ENCODE assay signal across 8 cellular contexts in genomic region chr22:36194971-36195370, GRCh38. TPM values are rescaled to one million over a fixed set of nuclear protein-coding genes. Genes with fewer than 3 reads are reported as not detected.
DNase-seq lines count a peak whose midpoint lies in the region; ATAC-seq, FAIRE-seq and TF ChIP-seq lines count a peak whose summit lies in the region.

No MANE protein-coding gene starts in this region.

- H3K9me3 Mint-ChIP-seq in activated T-helper 17 cell treated with anti-CD3 and anti-CD28 coated beads, Interleukin-2, amount 50 U/mL, for 72 hours = no peaks in the 10 kb centered on the region

- H3K27me3 Mint-ChIP-seq in activated T-helper 17 cell treated with anti-CD3 and anti-CD28 coated beads, Interleukin-2, amount 50 U/mL, for 72 hours = peaks cover 3% of the 10 kb centered on the region

- ATAC-seq in activated T-helper 17 cell treated with anti-CD3 and anti-CD28 coated beads, Interleukin-2, amount 50 U/mL, for 72 hours (replicated peaks) = peak; percentile 60
- ATAC-seq in omental fat pad (ENCODE audit: low FRiP score) = peak; percentile 73
- ATAC-seq in HG03175 (IDR thresholded peaks at IDR 0.05; ENCODE audit: unreplicated experiment) = no peak
- ATAC-seq in GM19328 (IDR thresholded peaks at IDR 0.05; ENCODE audit: unreplicated experiment) = no peak

- H3K4me1 Mint-ChIP-seq in activated T-helper 17 cell treated with anti-CD3 and anti-CD28 coated beads, Interleukin-2, amount 50 U/mL, for 72 hours = peaks cover 4% of the 10 kb centered on the region

- H3K4me3 Mint-ChIP-seq in activated T-helper 17 cell treated with anti-CD3 and anti-CD28 coated beads, Interleukin-2, amount 50 U/mL, for 72 hours = no peak overlapping the region

- H3K27ac Mint-ChIP-seq in activated T-helper 17 cell treated with anti-CD3 and anti-CD28 coated beads, Interleukin-2, amount 50 U/mL, for 72 hours = peak overlapping the region; percentile 32

- DNase-seq in GF-D8 (lab: John Stamatoyannopoulos, UW) = peak; percentile 5
- peak; percentile 81 for DNase-seq in NCI-H69 (lab: John Stamatoyannopoulos, UW)
- DNase-seq in fibroblast of villous mesenchyme (ENCODE audit: low read depth) = peak; percentile 82
- DNase-seq in omental fat pad (ENCODE audit: low spot score) = no peak

- no peaks in the 10 kb centered on the region for H3K36me3 Mint-ChIP-seq in activated T-helper 17 cell treated with anti-CD3 and anti-CD28 coated beads, Interleukin-2, amount 50 U/mL, for 72 hours (ENCODE audit: low read depth)

- TF ChIP-seq CTCF in fibroblast of villous mesenchyme (IDR thresholded peaks at IDR 0.05; ENCODE audit: insufficient read depth, low read depth, low read length) (peak; percentile 86), omental fat pad (IDR thresholded peaks at IDR 0.05) (no peak)

- H3K4me3 ChIP-seq in fibroblast of villous mesenchyme (ENCODE audit: low read depth, low read length) = no peak overlapping the region

- FAIRE-seq in A204.1 (lab: Jason Lieb, UNC) = peak; percentile 93

RNA-seq across cellular contexts. Expression of gene APOL4, which starts 6.6 kb away (rescaled TPM):
- 1 to 10 TPM in 1 of 2 donors, under 1 TPM in 1; 0.56 to 1.2 TPM for total RNA-seq in activated T-helper 17 cell treated with anti-CD3 and anti-CD28 coated beads, Interleukin-2, amount 50 U/mL, for 72 hours
- not detected in 2 replicates for total RNA-seq in fibroblast of villous mesenchyme
- 100 to 1,000 TPM in 1 of 4 donors, 10 to 100 TPM in 2, under 1 TPM in 1; 0.31 to 113 (median 44.3) TPM for total RNA-seq in omental fat pad

RNA-seq across cellular contexts. Expression of gene APOL3, which starts 34.4 kb away (rescaled TPM):
- total RNA-seq in activated T-helper 17 cell treated with anti-CD3 and anti-CD28 coated beads, Interleukin-2, amount 50 U/mL, for 72 hours = 100 to 1,000 TPM in 1 of 2 donors, 10 to 100 TPM in 1; 99.3 to 118 TPM
- 9.7 and 10.4 TPM in 2 replicates for total RNA-seq in fibroblast of villous mesenchyme
- total RNA-seq in omental fat pad = 100 to 1,000 TPM in 1 of 4 donors, 10 to 100 TPM in 3; 39.5 to 273 (median 73.9) TPM

RNA-seq across cellular contexts. Expression of gene APOL2, which starts 44.4 kb away (rescaled TPM):
- 100 to 1,000 TPM; 105 to 116 TPM for total RNA-seq in activated T-helper 17 cell treated with anti-CD3 and anti-CD28 coated beads, Interleukin-2, amount 50 U/mL, for 72 hours
- total RNA-seq in fibroblast of villous mesenchyme (42.5 and 78.2 TPM in 2 replicates), omental fat pad (100 to 1,000 TPM in 2 of 4 donors, 10 to 100 TPM in 2; 63.2 to 122 (median 93.0) TPM)

RNA-seq across cellular contexts. Expression of gene APOL1, which starts 58.0 kb away (rescaled TPM):
- 10 to 100 TPM; 52.8 to 89.4 TPM for total RNA-seq in activated T-helper 17 cell treated with anti-CD3 and anti-CD28 coated beads, Interleukin-2, amount 50 U/mL, for 72 hours
- total RNA-seq in fibroblast of villous mesenchyme = 12.9 and 21.6 TPM in 2 replicates
- total RNA-seq in omental fat pad = 10 to 100 TPM; 27.3 to 89.3 (median 65.3) TPM

Comparison
In these comparisons a context has a peak if more than half of its experiments do, and no peak if none do; other contexts are left out.
1. ATAC-seq: peak in activated T-helper 17 cell treated with anti-CD3 and anti-CD28 coated beads, Interleukin-2, amount 50 U/mL, for 72 hours (single experiment) and omental fat pad (single experiment); none in HG03175 (single experiment) and GM19328 (single experiment).